Comparison of ENCODE assay signal across 8 cellular contexts in the genomic region with DNA sequence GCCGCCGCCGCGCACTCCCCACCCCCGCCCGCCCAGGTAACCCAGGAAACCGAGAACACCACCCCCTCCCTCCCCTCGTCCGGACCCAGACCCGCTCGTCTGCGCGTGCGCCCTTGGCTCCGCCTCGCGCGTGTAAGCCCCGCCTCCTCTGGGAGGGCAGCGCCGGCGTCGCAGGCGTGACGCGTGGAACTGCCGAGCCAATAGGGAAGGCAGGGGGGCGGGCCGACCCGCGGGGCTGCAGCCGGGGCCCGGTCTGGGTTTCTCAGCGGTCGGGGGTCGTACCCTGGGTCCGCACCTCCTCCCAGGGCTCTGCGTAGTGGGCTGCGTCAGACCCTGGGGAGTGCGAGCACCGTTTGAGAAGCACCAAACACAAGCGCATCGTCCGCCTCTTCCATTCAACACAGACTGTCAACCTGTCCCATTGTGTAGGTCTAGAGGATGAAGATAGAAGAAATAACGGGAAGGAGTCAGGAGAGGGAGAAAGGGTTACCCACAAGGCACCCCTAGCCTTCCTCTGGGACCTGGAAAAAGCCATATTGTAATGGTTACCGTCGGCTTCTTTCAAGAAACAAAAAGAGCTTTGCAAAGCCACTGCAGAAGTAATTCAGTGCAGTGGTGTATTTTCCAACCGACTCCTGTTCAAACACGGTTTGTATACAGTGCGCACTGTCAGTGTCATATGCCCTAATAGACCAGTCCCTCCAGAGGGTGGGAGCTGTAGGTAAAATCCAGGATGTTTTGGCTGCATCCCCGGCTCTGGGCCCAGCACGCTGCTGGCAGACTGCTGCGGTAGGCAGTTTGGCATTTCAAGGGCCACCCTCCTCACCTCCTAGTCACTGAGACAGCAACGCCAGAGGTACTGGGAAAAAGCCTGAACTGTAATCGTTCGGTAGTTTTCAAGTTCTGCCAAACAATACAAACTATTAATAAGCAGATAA. TPM values are rescaled to one million over a fixed set of nuclear protein-coding genes. Genes with fewer than 3 reads are reported as not detected.
DNase-seq lines count a peak whose midpoint lies in the region; ATAC-seq, FAIRE-seq and TF ChIP-seq lines count a peak whose summit lies in the region.

No MANE protein-coding gene starts in this region.

- H3K9me3 ChIP-seq in keratinocyte (ENCODE audit: control insufficient read depth, low read depth, low read length), result no peaks in the 10 kb centered on the region

- H2AFZ ChIP-seq in keratinocyte (ENCODE audit: control insufficient read depth, low read length), result peak overlapping the region; percentile 100

- ATAC-seq in GM19025 (IDR thresholded peaks at IDR 0.05; ENCODE audit: low read depth, unreplicated experiment) (peak; percentile 71), HG03280 (IDR thresholded peaks at IDR 0.05; ENCODE audit: unreplicated experiment) (peak; percentile 82)
- peak; percentile 64 for ATAC-seq in central memory CD8-positive, alpha-beta T cell (replicated peaks; ENCODE audit: extremely low read depth, poor library complexity, severe bottlenecking)

- H4K20me1 ChIP-seq in keratinocyte (ENCODE audit: control insufficient read depth, extremely low read depth, insufficient read depth, low read length), result no peaks in the 10 kb centered on the region

- DNase-seq in AG09319 (ENCODE audit: extremely low read depth, low read depth), result peak; percentile 80
- peak; percentile 83 for DNase-seq in NCI-H345 treated with DMSO at 0.1 percent for 48 hours (lab: John Stamatoyannopoulos, UW; ENCODE audit: unreplicated experiment)
- peak; percentile 95 for DNase-seq in activated CD4-positive, CD25-positive, alpha-beta regulatory T cell treated with anti-CD3 and anti-CD28 coated beads, Interleukin-2, amount 50 U/mL, for 16 hours (ENCODE audit: low read depth, low spot score)
- peak; percentile 99 for DNase-seq in central memory CD8-positive, alpha-beta T cell (ENCODE audit: low spot score in 2 of 2)
- peak; percentile 46 for DNase-seq in keratinocyte (ENCODE audit: low read depth, low spot score)
- peak; percentile 95 to 97 (median 95) for DNase-seq in stimulated activated CD4-positive, alpha-beta T cell treated with anti-CD3 and anti-CD28 coated beads, Interleukin-12 subunit alpha, Interleukin-12 subunit beta, amount 100 ng/mL, for 48 hours (ENCODE audit: low read depth in 2 of 3, low spot score in 1 of 3)

- peak overlapping the region; percentile 100 for H3K27ac Mint-ChIP-seq in central memory CD8-positive, alpha-beta T cell (ENCODE audit: low read depth)

- H3K36me3 ChIP-seq in keratinocyte (ENCODE audit: control insufficient read depth in 2 of 2, extremely low read depth in 1 of 2, insufficient read depth in 2 of 2, low read length in 2 of 2), result no peaks in the 10 kb centered on the region

- no peak for FAIRE-seq in keratinocyte (lab: Jason Lieb, UNC)

- H3K4me3 ChIP-seq in keratinocyte (ENCODE audit: control insufficient read depth in 2 of 3, extremely low read depth in 1 of 3, insufficient read depth in 2 of 3, low read depth in 1 of 3, low read length in 3 of 3), result peak overlapping the region; percentile 63 to 89 (median 75)

- peak overlapping the region; percentile 83 for H3K4me2 ChIP-seq in keratinocyte (ENCODE audit: control insufficient read depth, extremely low read depth, insufficient read depth, low read depth, low read length)

- peaks cover 55% of the 10 kb centered on the region for H3K4me1 Mint-ChIP-seq in central memory CD8-positive, alpha-beta T cell

- H3K4me1 ChIP-seq in keratinocyte (ENCODE audit: control insufficient read depth, extremely low read depth, insufficient read depth, low read length), result peaks cover 22% of the 10 kb centered on the region

- dilution Hi-C loops in keratinocyte (cut with MboI; ENCODE audit: extremely low pct_ligation_motif_present, low sequenced_read_pairs), result no loop called here

- peaks cover 42% of the 10 kb centered on the region for H3K79me2 ChIP-seq in keratinocyte (ENCODE audit: control insufficient read depth, insufficient read depth, low read length)

- no peaks in the 10 kb centered on the region for H3K9me3 Mint-ChIP-seq in central memory CD8-positive, alpha-beta T cell

- H3K36me3 Mint-ChIP-seq in central memory CD8-positive, alpha-beta T cell (ENCODE audit: insufficient read depth), result peaks cover 43% of the 10 kb centered on the region

- TF ChIP-seq CTCF in AG09319 (IDR thresholded peaks at IDR 0.05; ENCODE audit: low read depth, low read length), result no peak
- TF ChIP-seq CTCF in keratinocyte (optimal IDR thresholded peaks at IDR 0.05 in 1 of 3, IDR thresholded peaks at IDR 0.05 in 1 of 3, conservative IDR thresholded peaks at IDR 0.05 in 1 of 3; ENCODE audit: extremely low read depth in 1 of 3, insufficient read depth in 2 of 3, low read length in 3 of 3), result no peak

- peak overlapping the region; percentile 99 for H3K4me3 Mint-ChIP-seq in central memory CD8-positive, alpha-beta T cell

- H3K9me1 ChIP-seq in keratinocyte (ENCODE audit: control insufficient read depth, extremely low read depth, insufficient read depth, low read length), result no peaks in the 10 kb centered on the region

- H3K27me3 ChIP-seq in keratinocyte (ENCODE audit: control insufficient read depth, extremely low read depth, insufficient read depth, low read length), result no peaks in the 10 kb centered on the region

- peak overlapping the region; percentile 88 for H3K9ac ChIP-seq in keratinocyte (ENCODE audit: control insufficient read depth, extremely low read depth, insufficient read depth, low read length)

- H3K27me3 Mint-ChIP-seq in central memory CD8-positive, alpha-beta T cell, result no peaks in the 10 kb centered on the region

- H3K27ac ChIP-seq in keratinocyte (ENCODE audit: control insufficient read depth, insufficient read depth, low read length), result peak overlapping the region; percentile 72

RNA-seq across cellular contexts. Expression of a gene that starts 0.5 kb away (rescaled TPM):
- 9.5 to 30.9 TPM (median 24.7 TPM) in 3 replicates for polyA plus RNA-seq in keratinocyte
- polyA plus RNA-seq in keratinocyte (2011; ENCODE audit: low read depth), result 29.2 TPM
- 5.9 and 13.2 TPM in 2 replicates for polyA plus RNA-seq in keratinocyte (2011; cell fraction: cytosol; rRNA removed)
- polyA plus RNA-seq in keratinocyte (2011; cell fraction: nucleus; rRNA removed), result 49.0 and 52.9 TPM in 2 replicates
- polyA plus RNA-seq in keratinocyte (2012; ENCODE audit: low replicate concordance), result 7.7 and 20.9 TPM in 2 replicates
- 13.1 to 108 TPM (median 83.3 TPM) in 3 replicates for polyA minus RNA-seq in keratinocyte
- polyA minus RNA-seq in keratinocyte (2011; cell fraction: cytosol; rRNA and poly(A)+ RNA removed), result 11.1 TPM
- polyA minus RNA-seq in keratinocyte (2011; cell fraction: nucleus; rRNA and poly(A)+ RNA removed), result 126 and 238 TPM in 2 replicates

Comparison
In these comparisons a context has a peak if more than half of its experiments do, and no peak if none do; other contexts are left out.
1. Peak in every context shown above with its lines: DNase-seq, ATAC-seq, H3K4me3 ChIP-seq and H3K27ac ChIP-seq.
2. DNase-seq: peak in every context shown above with its lines; median percentile 99 in central memory CD8-positive, alpha-beta T cell; 95 in activated CD4-positive, CD25-positive, alpha-beta regulatory T cell treated with anti-CD3 and anti-CD28 coated beads, Interleukin-2, amount 50 U/mL, for 16 hours; 95 in stimulated activated CD4-positive, alpha-beta T cell treated with anti-CD3 and anti-CD28 coated beads, Interleukin-12 subunit alpha, Interleukin-12 subunit beta, amount 100 ng/mL, for 48 hours; 83 in NCI-H345 treated with DMSO at 0.1 percent for 48 hours; 80 in AG09319; 46 in keratinocyte.